In the genomic region with DNA sequence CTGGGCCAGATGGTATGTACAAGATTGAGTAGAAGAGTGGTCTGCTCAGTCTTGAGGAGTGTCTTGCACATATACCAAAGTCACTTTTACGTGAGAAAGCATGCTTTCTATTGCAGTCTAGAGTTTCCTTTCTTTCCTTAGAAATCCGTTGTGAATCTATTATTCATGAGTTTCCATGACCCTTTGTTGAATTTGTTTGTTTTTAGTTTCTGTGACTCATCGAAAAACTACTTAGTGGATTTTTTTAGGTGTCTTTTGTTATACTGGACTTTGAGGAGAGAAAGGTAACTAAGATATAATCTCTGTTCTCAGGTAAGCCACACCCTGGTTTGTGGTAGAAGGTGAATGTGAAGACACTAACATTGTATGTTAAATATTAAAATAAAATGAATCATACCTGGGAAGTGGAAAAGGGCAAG, we compare ENCODE assay signal across 1 cellular context.
TF ChIP-seq lines count a peak whose summit lies in the region.

No MANE protein-coding gene starts in this region.

TF ChIP-seq in GM23338, 12 proteins besides CTCF, POLR2A, EP300 and RAD21 (continued from another document):
- no peak for TF ChIP-seq ZNF331 (CRISPR knock-in tag; IDR thresholded peaks at IDR 0.05; ENCODE audit: low read depth)
- TF ChIP-seq NANOG (IDR thresholded peaks at IDR 0.05; ENCODE audit: borderline replicate concordance): no peak
- TF ChIP-seq, protein P1, sequence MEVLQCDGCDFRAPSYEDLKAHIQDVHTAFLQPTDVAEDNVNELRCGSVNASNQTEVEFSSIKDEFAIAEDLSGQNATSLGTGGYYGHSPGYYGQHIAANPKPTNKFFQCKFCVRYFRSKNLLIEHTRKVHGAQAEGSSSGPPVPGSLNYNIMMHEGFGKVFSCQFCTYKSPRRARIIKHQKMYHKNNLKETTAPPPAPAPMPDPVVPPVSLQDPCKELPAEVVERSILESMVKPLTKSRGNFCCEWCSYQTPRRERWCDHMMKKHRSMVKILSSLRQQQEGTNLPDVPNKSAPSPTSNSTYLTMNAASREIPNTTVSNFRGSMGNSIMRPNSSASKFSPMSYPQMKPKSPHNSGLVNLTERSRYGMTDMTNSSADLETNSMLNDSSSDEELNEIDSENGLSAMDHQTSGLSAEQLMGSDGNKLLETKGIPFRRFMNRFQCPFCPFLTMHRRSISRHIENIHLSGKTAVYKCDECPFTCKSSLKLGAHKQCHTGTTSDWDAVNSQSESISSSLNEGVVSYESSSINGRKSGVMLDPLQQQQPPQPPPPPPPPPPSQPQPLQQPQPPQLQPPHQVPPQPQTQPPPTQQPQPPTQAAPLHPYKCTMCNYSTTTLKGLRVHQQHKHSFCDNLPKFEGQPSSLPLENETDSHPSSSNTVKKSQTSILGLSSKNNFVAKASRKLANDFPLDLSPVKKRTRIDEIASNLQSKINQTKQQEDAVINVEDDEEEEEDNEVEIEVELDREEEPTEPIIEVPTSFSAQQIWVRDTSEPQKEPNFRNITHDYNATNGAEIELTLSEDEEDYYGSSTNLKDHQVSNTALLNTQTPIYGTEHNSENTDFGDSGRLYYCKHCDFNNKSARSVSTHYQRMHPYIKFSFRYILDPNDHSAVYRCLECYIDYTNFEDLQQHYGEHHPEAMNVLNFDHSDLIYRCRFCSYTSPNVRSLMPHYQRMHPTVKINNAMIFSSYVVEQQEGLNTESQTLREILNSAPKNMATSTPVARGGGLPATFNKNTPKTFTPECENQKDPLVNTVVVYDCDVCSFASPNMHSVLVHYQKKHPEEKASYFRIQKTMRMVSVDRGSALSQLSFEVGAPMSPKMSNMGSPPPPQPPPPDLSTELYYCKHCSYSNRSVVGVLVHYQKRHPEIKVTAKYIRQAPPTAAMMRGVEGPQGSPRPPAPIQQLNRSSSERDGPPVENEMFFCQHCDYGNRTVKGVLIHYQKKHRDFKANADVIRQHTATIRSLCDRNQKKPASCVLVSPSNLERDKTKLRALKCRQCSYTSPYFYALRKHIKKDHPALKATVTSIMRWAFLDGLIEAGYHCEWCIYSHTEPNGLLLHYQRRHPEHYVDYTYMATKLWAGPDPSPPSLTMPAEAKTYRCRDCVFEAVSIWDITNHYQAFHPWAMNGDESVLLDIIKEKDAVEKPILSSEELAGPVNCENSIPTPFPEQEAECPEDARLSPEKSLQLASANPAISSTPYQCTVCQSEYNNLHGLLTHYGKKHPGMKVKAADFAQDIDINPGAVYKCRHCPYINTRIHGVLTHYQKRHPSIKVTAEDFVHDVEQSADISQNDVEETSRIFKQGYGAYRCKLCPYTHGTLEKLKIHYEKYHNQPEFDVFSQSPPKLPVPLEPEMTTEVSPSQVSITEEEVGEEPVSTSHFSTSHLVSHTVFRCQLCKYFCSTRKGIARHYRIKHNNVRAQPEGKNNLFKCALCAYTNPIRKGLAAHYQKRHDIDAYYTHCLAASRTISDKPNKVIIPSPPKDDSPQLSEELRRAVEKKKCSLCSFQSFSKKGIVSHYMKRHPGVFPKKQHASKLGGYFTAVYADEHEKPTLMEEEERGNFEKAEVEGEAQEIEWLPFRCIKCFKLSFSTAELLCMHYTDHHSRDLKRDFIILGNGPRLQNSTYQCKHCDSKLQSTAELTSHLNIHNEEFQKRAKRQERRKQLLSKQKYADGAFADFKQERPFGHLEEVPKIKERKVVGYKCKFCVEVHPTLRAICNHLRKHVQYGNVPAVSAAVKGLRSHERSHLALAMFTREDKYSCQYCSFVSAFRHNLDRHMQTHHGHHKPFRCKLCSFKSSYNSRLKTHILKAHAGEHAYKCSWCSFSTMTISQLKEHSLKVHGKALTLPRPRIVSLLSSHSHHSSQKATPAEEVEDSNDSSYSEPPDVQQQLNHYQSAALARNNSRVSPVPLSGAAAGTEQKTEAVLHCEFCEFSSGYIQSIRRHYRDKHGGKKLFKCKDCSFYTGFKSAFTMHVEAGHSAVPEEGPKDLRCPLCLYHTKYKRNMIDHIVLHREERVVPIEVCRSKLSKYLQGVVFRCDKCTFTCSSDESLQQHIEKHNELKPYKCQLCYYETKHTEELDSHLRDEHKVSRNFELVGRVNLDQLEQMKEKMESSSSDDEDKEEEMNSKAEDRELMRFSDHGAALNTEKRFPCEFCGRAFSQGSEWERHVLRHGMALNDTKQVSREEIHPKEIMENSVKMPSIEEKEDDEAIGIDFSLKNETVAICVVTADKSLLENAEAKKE (CRISPR knock-in tag; IDR thresholded peaks at IDR 0.05): no peak
- no peak for TF ChIP-seq JUNB (IDR thresholded peaks at IDR 0.05; ENCODE audit: unreplicated experiment)
- TF ChIP-seq EZH2 (IDR thresholded peaks at IDR 0.05; ENCODE audit: low read depth, unreplicated experiment): no peak
- TF ChIP-seq CREB1 (CRISPR knock-in tag; IDR thresholded peaks at IDR 0.05; ENCODE audit: low read depth): no peak
- TF ChIP-seq POLR2AphosphoS5 (IDR thresholded peaks at IDR 0.05; ENCODE audit: low read depth): no peak
- TF ChIP-seq, protein P2, sequence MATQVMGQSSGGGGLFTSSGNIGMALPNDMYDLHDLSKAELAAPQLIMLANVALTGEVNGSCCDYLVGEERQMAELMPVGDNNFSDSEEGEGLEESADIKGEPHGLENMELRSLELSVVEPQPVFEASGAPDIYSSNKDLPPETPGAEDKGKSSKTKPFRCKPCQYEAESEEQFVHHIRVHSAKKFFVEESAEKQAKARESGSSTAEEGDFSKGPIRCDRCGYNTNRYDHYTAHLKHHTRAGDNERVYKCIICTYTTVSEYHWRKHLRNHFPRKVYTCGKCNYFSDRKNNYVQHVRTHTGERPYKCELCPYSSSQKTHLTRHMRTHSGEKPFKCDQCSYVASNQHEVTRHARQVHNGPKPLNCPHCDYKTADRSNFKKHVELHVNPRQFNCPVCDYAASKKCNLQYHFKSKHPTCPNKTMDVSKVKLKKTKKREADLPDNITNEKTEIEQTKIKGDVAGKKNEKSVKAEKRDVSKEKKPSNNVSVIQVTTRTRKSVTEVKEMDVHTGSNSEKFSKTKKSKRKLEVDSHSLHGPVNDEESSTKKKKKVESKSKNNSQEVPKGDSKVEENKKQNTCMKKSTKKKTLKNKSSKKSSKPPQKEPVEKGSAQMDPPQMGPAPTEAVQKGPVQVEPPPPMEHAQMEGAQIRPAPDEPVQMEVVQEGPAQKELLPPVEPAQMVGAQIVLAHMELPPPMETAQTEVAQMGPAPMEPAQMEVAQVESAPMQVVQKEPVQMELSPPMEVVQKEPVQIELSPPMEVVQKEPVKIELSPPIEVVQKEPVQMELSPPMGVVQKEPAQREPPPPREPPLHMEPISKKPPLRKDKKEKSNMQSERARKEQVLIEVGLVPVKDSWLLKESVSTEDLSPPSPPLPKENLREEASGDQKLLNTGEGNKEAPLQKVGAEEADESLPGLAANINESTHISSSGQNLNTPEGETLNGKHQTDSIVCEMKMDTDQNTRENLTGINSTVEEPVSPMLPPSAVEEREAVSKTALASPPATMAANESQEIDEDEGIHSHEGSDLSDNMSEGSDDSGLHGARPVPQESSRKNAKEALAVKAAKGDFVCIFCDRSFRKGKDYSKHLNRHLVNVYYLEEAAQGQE (IDR thresholded peaks at IDR 0.05; ENCODE audit: unreplicated experiment): no peak
